In the genomic region with DNA sequence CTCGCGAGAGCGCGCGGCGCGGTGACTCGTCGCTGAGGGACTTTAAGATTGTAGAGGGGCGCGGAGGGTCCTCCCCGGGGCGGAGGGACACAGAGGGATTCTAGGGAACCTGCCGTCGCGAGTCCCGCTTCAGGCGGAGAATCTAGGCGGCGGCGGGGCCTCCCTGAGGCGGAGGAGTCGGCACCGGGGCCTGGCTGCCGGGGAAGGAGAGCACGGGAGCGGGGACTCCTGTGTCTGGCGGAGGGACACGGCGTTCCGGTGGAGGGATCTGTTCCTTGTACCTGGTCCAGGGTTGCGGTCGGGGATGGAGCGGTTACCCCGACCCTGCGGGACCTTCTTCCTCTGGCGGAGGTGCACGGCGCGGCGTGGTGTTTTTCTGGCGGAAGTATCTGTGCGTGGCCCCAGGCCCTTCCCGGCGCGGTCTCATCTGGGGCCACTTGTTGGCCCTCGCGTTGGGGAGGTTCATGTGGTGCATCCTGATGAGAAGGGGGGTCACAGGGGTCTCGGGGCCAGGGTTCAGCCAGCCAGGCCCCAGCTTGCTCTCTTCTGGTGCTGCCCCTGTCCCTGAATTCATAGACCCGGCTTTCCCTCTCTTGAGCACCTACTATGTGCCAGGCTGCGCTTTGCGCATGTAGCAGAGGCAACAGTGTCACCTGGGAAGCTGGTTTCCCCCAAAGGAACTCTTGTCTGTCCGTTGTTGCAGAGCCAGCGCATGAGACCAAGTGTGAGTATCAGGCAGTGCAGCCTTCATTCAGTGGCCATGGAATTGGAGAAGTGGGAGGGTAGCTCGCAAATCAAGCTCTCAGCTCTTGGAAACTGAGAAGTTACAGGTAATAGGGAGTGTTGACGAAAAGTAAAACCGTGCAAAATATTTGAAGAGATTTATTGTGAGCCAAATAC, we compare ENCODE assay signal across 1 cellular context.
TF ChIP-seq lines count a peak whose summit lies in the region.

No MANE protein-coding gene starts in this region.

TF ChIP-seq in HepG2, 621 proteins besides CTCF, POLR2A, EP300 and RAD21 (continued from another document):
- TF ChIP-seq, protein P1, sequence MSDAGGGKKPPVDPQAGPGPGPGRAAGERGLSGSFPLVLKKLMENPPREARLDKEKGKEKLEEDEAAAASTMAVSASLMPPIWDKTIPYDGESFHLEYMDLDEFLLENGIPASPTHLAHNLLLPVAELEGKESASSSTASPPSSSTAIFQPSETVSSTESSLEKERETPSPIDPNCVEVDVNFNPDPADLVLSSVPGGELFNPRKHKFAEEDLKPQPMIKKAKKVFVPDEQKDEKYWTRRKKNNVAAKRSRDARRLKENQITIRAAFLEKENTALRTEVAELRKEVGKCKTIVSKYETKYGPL (CRISPR knock-in tag; IDR thresholded peaks at IDR 0.05), result peak; percentile 86; the same call in 1 of the 2 replicates
- TF ChIP-seq ZFY (CRISPR knock-in tag; IDR thresholded peaks at IDR 0.05) (peak; percentile 89), BRCA1 (CRISPR knock-in tag; IDR thresholded peaks at IDR 0.05) (peak; percentile 85; the same call in 1 of the 2 replicates), ZNF24 (IDR thresholded peaks at IDR 0.05) (peak; percentile 80; the same call in 1 of the 2 replicates), TBX3 (IDR thresholded peaks at IDR 0.05; ENCODE audit: borderline replicate concordance) (no peak), SNRNP70 (IDR thresholded peaks at IDR 0.05; ENCODE audit: low read depth, low read length) (no peak), CBFB (CRISPR knock-in tag; IDR thresholded peaks at IDR 0.05) (peak; percentile 95), MAFK (conservative IDR thresholded peaks at IDR 0.05 in 1 of 2, IDR thresholded peaks at IDR 0.05 in 1 of 2; ENCODE audit: low read length in 2 of 2) (no peak), SAFB2 (CRISPR knock-in tag; IDR thresholded peaks at IDR 0.05; ENCODE audit: borderline replicate concordance, low read depth) (peak; percentile 77), RAD51 (IDR thresholded peaks at IDR 0.05; ENCODE audit: borderline replicate concordance) (no peak), PPARG (CRISPR knock-in tag; conservative IDR thresholded peaks at IDR 0.05) (peak; percentile 67; the same call in 1 of the 2 replicates), REPIN1 (CRISPR knock-in tag; IDR thresholded peaks at IDR 0.05; ENCODE audit: borderline replicate concordance, low read depth) (peak; percentile 94), SNAI1 (CRISPR knock-in tag; IDR thresholded peaks at IDR 0.05; ENCODE audit: borderline replicate concordance) (no peak), ZSCAN20 (CRISPR knock-in tag; IDR thresholded peaks at IDR 0.05; ENCODE audit: borderline replicate concordance) (peak; percentile 86; the same call in 1 of the 2 replicates), NFKB2 (CRISPR knock-in tag; IDR thresholded peaks at IDR 0.05; ENCODE audit: borderline replicate concordance) (peak; percentile 93), SP1 (IDR thresholded peaks at IDR 0.05) (peak; percentile 59; the same call in 1 of the 2 replicates), SP1 (CRISPR knock-in tag; IDR thresholded peaks at IDR 0.05) (peak; percentile 48; the same call in 1 of the 2 replicates), SIN3A (IDR thresholded peaks at IDR 0.05; ENCODE audit: borderline replicate concordance, low read depth, low read length) (peak; percentile 85), ZNF773 (CRISPR knock-in tag; IDR thresholded peaks at IDR 0.05; ENCODE audit: borderline replicate concordance) (no peak; the same call in 1 of the 2 replicates), NR2F6 (IDR thresholded peaks at IDR 0.05) (peak; percentile 79), NR2F6 (CRISPR knock-in tag; IDR thresholded peaks at IDR 0.05) (peak; percentile 84), DMAP1 (CRISPR knock-in tag; IDR thresholded peaks at IDR 0.05) (peak; percentile 99), ZEB1 (IDR thresholded peaks at IDR 0.05; ENCODE audit: insufficient replicate concordance, low read depth) (no peak), PHF5A (CRISPR knock-in tag; IDR thresholded peaks at IDR 0.05; ENCODE audit: low read depth, unreplicated experiment) (no peak), SRSF9 (IDR thresholded peaks at IDR 0.05; ENCODE audit: borderline replicate concordance, insufficient read depth, low read depth, low read length, poor library complexity, severe bottlenecking) (no peak), ZNF543 (CRISPR knock-in tag; IDR thresholded peaks at IDR 0.05) (peak; percentile 92), PTBP1 (IDR thresholded peaks at IDR 0.05; ENCODE audit: low read depth, low read length, poor library complexity, severe bottlenecking) (no peak), STAT5B (CRISPR knock-in tag; IDR thresholded peaks at IDR 0.05) (peak; percentile 71; the same call in 1 of the 2 replicates)
- TF ChIP-seq, protein P2, sequence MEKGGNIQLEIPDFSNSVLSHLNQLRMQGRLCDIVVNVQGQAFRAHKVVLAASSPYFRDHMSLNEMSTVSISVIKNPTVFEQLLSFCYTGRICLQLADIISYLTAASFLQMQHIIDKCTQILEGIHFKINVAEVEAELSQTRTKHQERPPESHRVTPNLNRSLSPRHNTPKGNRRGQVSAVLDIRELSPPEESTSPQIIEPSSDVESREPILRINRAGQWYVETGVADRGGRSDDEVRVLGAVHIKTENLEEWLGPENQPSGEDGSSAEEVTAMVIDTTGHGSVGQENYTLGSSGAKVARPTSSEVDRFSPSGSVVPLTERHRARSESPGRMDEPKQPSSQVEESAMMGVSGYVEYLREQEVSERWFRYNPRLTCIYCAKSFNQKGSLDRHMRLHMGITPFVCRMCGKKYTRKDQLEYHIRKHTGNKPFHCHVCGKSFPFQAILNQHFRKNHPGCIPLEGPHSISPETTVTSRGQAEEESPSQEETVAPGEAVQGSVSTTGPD (CRISPR knock-in tag; IDR thresholded peaks at IDR 0.05), result no peak
- TF ChIP-seq, protein P3, sequence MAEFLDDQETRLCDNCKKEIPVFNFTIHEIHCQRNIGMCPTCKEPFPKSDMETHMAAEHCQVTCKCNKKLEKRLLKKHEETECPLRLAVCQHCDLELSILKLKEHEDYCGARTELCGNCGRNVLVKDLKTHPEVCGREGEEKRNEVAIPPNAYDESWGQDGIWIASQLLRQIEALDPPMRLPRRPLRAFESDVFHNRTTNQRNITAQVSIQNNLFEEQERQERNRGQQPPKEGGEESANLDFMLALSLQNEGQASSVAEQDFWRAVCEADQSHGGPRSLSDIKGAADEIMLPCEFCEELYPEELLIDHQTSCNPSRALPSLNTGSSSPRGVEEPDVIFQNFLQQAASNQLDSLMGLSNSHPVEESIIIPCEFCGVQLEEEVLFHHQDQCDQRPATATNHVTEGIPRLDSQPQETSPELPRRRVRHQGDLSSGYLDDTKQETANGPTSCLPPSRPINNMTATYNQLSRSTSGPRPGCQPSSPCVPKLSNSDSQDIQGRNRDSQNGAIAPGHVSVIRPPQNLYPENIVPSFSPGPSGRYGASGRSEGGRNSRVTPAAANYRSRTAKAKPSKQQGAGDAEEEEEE (CRISPR knock-in tag; IDR thresholded peaks at IDR 0.05; ENCODE audit: borderline replicate concordance), result peak; percentile 88; the same call in 1 of the 2 replicates
- TF ChIP-seq, protein P4, sequence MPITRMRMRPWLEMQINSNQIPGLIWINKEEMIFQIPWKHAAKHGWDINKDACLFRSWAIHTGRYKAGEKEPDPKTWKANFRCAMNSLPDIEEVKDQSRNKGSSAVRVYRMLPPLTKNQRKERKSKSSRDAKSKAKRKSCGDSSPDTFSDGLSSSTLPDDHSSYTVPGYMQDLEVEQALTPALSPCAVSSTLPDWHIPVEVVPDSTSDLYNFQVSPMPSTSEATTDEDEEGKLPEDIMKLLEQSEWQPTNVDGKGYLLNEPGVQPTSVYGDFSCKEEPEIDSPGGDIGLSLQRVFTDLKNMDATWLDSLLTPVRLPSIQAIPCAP (CRISPR knock-in tag; IDR thresholded peaks at IDR 0.05; ENCODE audit: low read depth), result no peak
- TF ChIP-seq, protein P5, sequence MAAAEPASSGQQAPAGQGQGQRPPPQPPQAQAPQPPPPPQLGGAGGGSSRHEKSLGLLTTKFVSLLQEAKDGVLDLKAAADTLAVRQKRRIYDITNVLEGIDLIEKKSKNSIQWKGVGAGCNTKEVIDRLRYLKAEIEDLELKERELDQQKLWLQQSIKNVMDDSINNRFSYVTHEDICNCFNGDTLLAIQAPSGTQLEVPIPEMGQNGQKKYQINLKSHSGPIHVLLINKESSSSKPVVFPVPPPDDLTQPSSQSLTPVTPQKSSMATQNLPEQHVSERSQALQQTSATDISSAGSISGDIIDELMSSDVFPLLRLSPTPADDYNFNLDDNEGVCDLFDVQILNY (CRISPR knock-in tag; conservative IDR thresholded peaks at IDR 0.05), result peak; percentile 71
- TF ChIP-seq, protein P6, sequence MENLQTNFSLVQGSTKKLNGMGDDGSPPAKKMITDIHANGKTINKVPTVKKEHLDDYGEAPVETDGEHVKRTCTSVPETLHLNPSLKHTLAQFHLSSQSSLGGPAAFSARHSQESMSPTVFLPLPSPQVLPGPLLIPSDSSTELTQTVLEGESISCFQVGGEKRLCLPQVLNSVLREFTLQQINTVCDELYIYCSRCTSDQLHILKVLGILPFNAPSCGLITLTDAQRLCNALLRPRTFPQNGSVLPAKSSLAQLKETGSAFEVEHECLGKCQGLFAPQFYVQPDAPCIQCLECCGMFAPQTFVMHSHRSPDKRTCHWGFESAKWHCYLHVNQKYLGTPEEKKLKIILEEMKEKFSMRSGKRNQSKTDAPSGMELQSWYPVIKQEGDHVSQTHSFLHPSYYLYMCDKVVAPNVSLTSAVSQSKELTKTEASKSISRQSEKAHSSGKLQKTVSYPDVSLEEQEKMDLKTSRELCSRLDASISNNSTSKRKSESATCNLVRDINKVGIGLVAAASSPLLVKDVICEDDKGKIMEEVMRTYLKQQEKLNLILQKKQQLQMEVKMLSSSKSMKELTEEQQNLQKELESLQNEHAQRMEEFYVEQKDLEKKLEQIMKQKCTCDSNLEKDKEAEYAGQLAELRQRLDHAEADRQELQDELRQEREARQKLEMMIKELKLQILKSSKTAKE (CRISPR knock-in tag; IDR thresholded peaks at IDR 0.05; ENCODE audit: borderline replicate concordance), result peak; percentile 75
- TF ChIP-seq, protein P7, sequence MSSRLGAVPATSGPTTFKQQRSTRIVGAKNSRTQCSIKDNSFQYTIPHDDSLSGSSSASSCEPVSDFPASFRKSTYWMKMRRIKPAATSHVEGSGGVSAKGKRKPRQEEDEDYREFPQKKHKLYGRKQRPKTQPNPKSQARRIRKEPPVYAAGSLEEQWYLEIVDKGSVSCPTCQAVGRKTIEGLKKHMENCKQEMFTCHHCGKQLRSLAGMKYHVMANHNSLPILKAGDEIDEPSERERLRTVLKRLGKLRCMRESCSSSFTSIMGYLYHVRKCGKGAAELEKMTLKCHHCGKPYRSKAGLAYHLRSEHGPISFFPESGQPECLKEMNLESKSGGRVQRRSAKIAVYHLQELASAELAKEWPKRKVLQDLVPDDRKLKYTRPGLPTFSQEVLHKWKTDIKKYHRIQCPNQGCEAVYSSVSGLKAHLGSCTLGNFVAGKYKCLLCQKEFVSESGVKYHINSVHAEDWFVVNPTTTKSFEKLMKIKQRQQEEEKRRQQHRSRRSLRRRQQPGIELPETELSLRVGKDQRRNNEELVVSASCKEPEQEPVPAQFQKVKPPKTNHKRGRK (CRISPR knock-in tag; IDR thresholded peaks at IDR 0.05), result no peak
- TF ChIP-seq, protein P8, sequence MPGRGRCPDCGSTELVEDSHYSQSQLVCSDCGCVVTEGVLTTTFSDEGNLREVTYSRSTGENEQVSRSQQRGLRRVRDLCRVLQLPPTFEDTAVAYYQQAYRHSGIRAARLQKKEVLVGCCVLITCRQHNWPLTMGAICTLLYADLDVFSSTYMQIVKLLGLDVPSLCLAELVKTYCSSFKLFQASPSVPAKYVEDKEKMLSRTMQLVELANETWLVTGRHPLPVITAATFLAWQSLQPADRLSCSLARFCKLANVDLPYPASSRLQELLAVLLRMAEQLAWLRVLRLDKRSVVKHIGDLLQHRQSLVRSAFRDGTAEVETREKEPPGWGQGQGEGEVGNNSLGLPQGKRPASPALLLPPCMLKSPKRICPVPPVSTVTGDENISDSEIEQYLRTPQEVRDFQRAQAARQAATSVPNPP (CRISPR knock-in tag; IDR thresholded peaks at IDR 0.05), result peak; percentile 76; the same call in 1 of the 2 replicates
- TF ChIP-seq, protein P9, sequence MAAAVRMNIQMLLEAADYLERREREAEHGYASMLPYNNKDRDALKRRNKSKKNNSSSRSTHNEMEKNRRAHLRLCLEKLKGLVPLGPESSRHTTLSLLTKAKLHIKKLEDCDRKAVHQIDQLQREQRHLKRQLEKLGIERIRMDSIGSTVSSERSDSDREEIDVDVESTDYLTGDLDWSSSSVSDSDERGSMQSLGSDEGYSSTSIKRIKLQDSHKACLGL (CRISPR knock-in tag; IDR thresholded peaks at IDR 0.05), result no peak; the same call in 1 of the 2 replicates
- TF ChIP-seq, protein P10, sequence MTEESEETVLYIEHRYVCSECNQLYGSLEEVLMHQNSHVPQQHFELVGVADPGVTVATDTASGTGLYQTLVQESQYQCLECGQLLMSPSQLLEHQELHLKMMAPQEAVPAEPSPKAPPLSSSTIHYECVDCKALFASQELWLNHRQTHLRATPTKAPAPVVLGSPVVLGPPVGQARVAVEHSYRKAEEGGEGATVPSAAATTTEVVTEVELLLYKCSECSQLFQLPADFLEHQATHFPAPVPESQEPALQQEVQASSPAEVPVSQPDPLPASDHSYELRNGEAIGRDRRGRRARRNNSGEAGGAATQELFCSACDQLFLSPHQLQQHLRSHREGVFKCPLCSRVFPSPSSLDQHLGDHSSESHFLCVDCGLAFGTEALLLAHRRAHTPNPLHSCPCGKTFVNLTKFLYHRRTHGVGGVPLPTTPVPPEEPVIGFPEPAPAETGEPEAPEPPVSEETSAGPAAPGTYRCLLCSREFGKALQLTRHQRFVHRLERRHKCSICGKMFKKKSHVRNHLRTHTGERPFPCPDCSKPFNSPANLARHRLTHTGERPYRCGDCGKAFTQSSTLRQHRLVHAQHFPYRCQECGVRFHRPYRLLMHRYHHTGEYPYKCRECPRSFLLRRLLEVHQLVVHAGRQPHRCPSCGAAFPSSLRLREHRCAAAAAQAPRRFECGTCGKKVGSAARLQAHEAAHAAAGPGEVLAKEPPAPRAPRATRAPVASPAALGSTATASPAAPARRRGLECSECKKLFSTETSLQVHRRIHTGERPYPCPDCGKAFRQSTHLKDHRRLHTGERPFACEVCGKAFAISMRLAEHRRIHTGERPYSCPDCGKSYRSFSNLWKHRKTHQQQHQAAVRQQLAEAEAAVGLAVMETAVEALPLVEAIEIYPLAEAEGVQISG (CRISPR knock-in tag; IDR thresholded peaks at IDR 0.05), result peak; percentile 91
